Comparison of ENCODE assay signal across 8 cellular contexts in the genomic region with DNA sequence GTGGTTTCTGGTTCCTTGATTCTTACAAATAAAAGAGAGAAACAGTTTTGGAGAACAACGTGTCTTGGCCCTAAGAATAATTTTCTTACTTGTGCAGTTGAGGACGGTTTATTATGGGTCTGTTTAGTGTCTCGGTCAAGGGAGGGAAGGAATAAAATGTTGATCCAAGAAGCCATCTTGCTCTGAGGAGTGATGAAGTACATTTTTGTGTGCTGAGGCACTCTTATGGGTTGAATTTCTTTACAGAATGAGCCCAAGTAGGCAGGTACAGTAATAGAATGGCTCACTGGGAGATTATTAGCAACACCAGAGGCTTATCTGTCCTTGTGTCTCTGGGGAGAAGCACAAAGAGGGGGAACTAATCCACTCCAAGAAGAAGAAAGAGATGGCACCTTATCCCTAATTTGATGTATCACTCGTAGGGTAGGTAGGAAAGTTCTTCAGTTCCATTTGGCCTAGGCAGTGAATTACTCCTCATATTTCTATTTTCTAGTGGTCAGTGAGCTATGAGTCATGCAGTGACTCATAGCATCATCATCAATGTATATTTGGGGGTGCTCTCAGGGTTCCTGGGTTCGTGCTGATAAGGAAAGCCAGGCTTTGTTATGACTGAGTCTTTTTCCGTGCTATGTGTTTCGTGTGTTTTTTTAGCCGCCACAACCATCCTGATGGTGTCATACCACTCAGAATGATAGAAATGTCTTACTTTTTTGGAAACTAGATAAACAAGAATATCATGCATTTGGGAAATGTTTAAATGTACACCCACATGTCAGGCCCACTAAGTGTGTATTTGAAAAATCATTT.
A peak's percentile ranks its signal among the peaks of the same experiment; 100 is the strongest.
DNase-seq lines count a peak whose midpoint lies in the region; ATAC-seq and TF ChIP-seq lines count a peak whose summit lies in the region.
"Had no signal": no experiment of that assay in that cellular context is flagged by ENCODE, and none has a peak within 500 bp of the region (broad histone marks: within the 10 kb centered on the region; RNA-seq: fewer than 3 reads in every experiment).

No MANE protein-coding gene starts in this region.

- H4K8ac ChIP-seq in IMR-90 (ENCODE audit: low read depth in 2 of 2, low read length in 2 of 2), result peak overlapping the region; percentile 82 to 96
- H4K8ac ChIP-seq in H9 (replicated peaks; ENCODE audit: insufficient read length, low read depth, low read length), result no peak overlapping the region

- TF ChIP-seq RAD21 in IMR-90 (IDR thresholded peaks at IDR 0.05; ENCODE audit: low read length), result peak; percentile 2; the same call in 1 of the 2 replicates

- peak overlapping the region; percentile 94 for H3K56ac ChIP-seq in IMR-90 (ENCODE audit: extremely low read depth, insufficient read depth, low read length)
- no peak overlapping the region for H3K56ac ChIP-seq in H9 (ENCODE audit: insufficient read length, low read depth, low read length)

- H4K91ac ChIP-seq in IMR-90 (ENCODE audit: insufficient read depth, low read depth, low read length), result peak overlapping the region; percentile 99
- H4K91ac ChIP-seq in H9 (ENCODE audit: insufficient read length, low read depth, low read length), result no peak overlapping the region

- 0 out of 2 replicates have a peak, but pooled peaks cover 4% of the 10 kb centered on the region for H4K20me1 ChIP-seq in IMR-90 (ENCODE audit: insufficient read depth, low read length)
- no peaks in the 10 kb centered on the region for H4K20me1 ChIP-seq in H9 (ENCODE audit: control insufficient read depth, insufficient read depth, insufficient read length)

- peak overlapping the region; percentile 99 for H2BK120ac ChIP-seq in IMR-90 (ENCODE audit: low read depth, low read length)
- H2BK120ac ChIP-seq in H9 (ENCODE audit: low read depth, low read length, poor library complexity, severe bottlenecking), result no peak overlapping the region

- peaks cover 12% of the 10 kb centered on the region for H3K4me1 Mint-ChIP-seq in endodermal cell
- no peaks in the 10 kb centered on the region for H3K4me1 Mint-ChIP-seq in nephron progenitor cell
- no peaks in the 10 kb centered on the region for H3K4me1 Mint-ChIP-seq in H9

- H3K79me2 ChIP-seq in H9 (ENCODE audit: insufficient read depth, low read length), result no peaks in the 10 kb centered on the region

- H2AK9ac ChIP-seq in IMR-90 (replicated peaks; ENCODE audit: low read depth, low read length, poor library complexity), result peak overlapping the region; percentile 82

- no peak overlapping the region for H3T11ph ChIP-seq in H9 (ENCODE audit: low read length)

- H3K27me3 ChIP-seq in IMR-90 (ENCODE audit: control insufficient read depth, insufficient read depth, low read length), result no peaks in the 10 kb centered on the region
- no peaks in the 10 kb centered on the region for H3K27me3 ChIP-seq in endodermal cell (ENCODE audit: control insufficient read depth, insufficient read depth, low read length, poor library complexity, severe bottlenecking)
- H3K27me3 ChIP-seq in H9 (ENCODE audit: insufficient read depth, low read length), result no peaks in the 10 kb centered on the region

- in situ Hi-C loops in IMR-90 (cut with MboI; ENCODE audit: low sequenced_read_pairs), result no loop called here

- H2BK12ac ChIP-seq in H9 (ENCODE audit: insufficient read length, low read depth, low read length), result no peak overlapping the region

- H2BK15ac ChIP-seq in IMR-90 (ENCODE audit: low read depth, low read length), result peak overlapping the region; percentile 95
- H2BK15ac ChIP-seq in H9 (ENCODE audit: low read depth, low read length), result no peak overlapping the region

- no peaks in the 10 kb centered on the region for H3K36me3 Mint-ChIP-seq in endodermal cell (ENCODE audit: low read depth)
- H3K36me3 Mint-ChIP-seq in nephron progenitor cell (ENCODE audit: low read depth), result peaks cover 4% of the 10 kb centered on the region
- peaks cover 0 to 13% (median 4%) of the 10 kb centered on the region in 3 experiments; a peak in 2 of 7 replicates for H3K36me3 Mint-ChIP-seq in H9 (ENCODE audit: insufficient read depth in 1 of 3, low read depth in 3 of 3)

- H3K18ac ChIP-seq in IMR-90 (ENCODE audit: low read depth, low read length), result peak overlapping the region; percentile 95
- no peak overlapping the region for H3K18ac ChIP-seq in H9 (ENCODE audit: insufficient read length, low read depth, low read length)

- H3K27ac Mint-ChIP-seq in endodermal cell (no peak overlapping the region), nephron progenitor cell (no peak overlapping the region), H9 (no peak overlapping the region)
- H3K27ac Mint-ChIP-seq: activated naive CD4-positive, alpha-beta T cell treated with anti-CD3 and anti-CD28 coated beads, Interleukin-2, amount 50 U/mL, for 72 hours had no signal

- H3K4me3 Mint-ChIP-seq in endodermal cell, result no peak overlapping the region
- H3K4me3 Mint-ChIP-seq in nephron progenitor cell, result no peak overlapping the region
- no peak overlapping the region for H3K4me3 Mint-ChIP-seq in H9

- no peaks in the 10 kb centered on the region for H3K36me3 ChIP-seq in IMR-90 (ENCODE audit: control insufficient read depth, insufficient read depth, low read length)
- H3K36me3 ChIP-seq in endodermal cell (ENCODE audit: control insufficient read depth, insufficient read depth, low read length), result no peaks in the 10 kb centered on the region

- peak overlapping the region; percentile 100 for H2BK20ac ChIP-seq in IMR-90 (ENCODE audit: low read depth, low read length)
- H2BK20ac ChIP-seq in H9 (ENCODE audit: low read depth, low read length, poor library complexity, severe bottlenecking), result no peak overlapping the region

- H2AK5ac ChIP-seq in IMR-90 (ENCODE audit: low read depth, low read length) (peak overlapping the region; percentile 84), H9 (ENCODE audit: insufficient read length, low read length) (no peak overlapping the region)

- peak overlapping the region; percentile 74; the same call in 1 of the 2 replicates for H3K27ac ChIP-seq in IMR-90 (ENCODE audit: insufficient read depth, low read length)
- no peak overlapping the region for H3K27ac ChIP-seq in endodermal cell (ENCODE audit: low read depth, low read length)
- H3K27ac ChIP-seq in H9 (ENCODE audit: insufficient read length, low read depth, low read length), result no peak overlapping the region

- POLR2A ChIA-PET in IMR-90 (lab: Charles Lee; ENCODE audit: unreplicated experiment), result no interaction called here

- H3K23ac ChIP-seq in IMR-90 (ENCODE audit: low read depth, low read length) (peak overlapping the region; percentile 99), H9 (ENCODE audit: insufficient read length, low read depth, low read length) (no peak overlapping the region)

- H2AFZ ChIP-seq in IMR-90 (replicated peaks; ENCODE audit: low read length, poor library complexity), result peak overlapping the region; percentile 79
- no peak overlapping the region for H2AFZ ChIP-seq in H9 (ENCODE audit: low read length)

- H3K27me3 Mint-ChIP-seq in endodermal cell (ENCODE audit: insufficient read depth) (no peaks in the 10 kb centered on the region), nephron progenitor cell (ENCODE audit: low read depth, poor library complexity) (peaks cover 8% of the 10 kb centered on the region), H9 (ENCODE audit: low read depth) (peaks cover 1% of the 10 kb centered on the region)

- H4K5ac ChIP-seq in IMR-90 (ENCODE audit: low read depth, low read length), result peak overlapping the region; percentile 97; the same call in 1 of the 2 replicates
- no peak overlapping the region for H4K5ac ChIP-seq in H9 (ENCODE audit: insufficient read length, low read depth, low read length)

- peaks cover 26% of the 10 kb centered on the region for H3K9me3 Mint-ChIP-seq in endodermal cell
- H3K9me3 Mint-ChIP-seq in nephron progenitor cell, result peaks cover 31% of the 10 kb centered on the region
- H3K9me3 Mint-ChIP-seq in H9, result peaks cover 25 to 27% of the 10 kb centered on the region in 2 experiments

- CTCF ChIA-PET in IMR-90 (lab: Yijun Ruan, JAX), result no interaction called here

- TF ChIP-seq CTCF in IMR-90 (conservative IDR thresholded peaks at IDR 0.05; ENCODE audit: low read depth, low read length) (no peak), endodermal cell (conservative IDR thresholded peaks at IDR 0.05) (no peak), nephron progenitor cell (IDR thresholded peaks at IDR 0.05) (no peak), H9 (conservative IDR thresholded peaks at IDR 0.05) (no peak)

- H3K4ac ChIP-seq in IMR-90 (ENCODE audit: low read depth, low read length) (peak overlapping the region; percentile 98), H9 (ENCODE audit: low read depth, low read length) (no peak overlapping the region)

- peak; percentile 99 for DNase-seq in IMR-90
- DNase-seq in endodermal cell, result no peak
- peak; percentile 86 for DNase-seq in stromal cell of bone marrow (ENCODE audit: low read depth)
- no peak for DNase-seq in nephron progenitor cell
- no peak for DNase-seq in left colon
- no peak for DNase-seq in H9

- peak overlapping the region; percentile 100 for H2BK5ac ChIP-seq in IMR-90 (ENCODE audit: low read depth, low read length, poor library complexity, severe bottlenecking)
- H2BK5ac ChIP-seq in H9 (ENCODE audit: insufficient read length, low read length), result no peak overlapping the region

- H3K14ac ChIP-seq in IMR-90 (replicated peaks; ENCODE audit: low read depth, low read length) (peak overlapping the region; percentile 95), H9 (ENCODE audit: insufficient read depth, low read length) (no peak overlapping the region)

- no TSS peak for BruUV-seq in IMR-90 (replicated peaks; lab: Mats Ljungman, UMichigan)

- intact Hi-C loops in IMR-90 (cut with micrococcal nuclease) (no loop called here), left colon (cut with DNase I, micrococcal nuclease) (no loop called here)

- no peaks in the 10 kb centered on the region for H3K23me2 ChIP-seq in H9 (ENCODE audit: insufficient read length, low read depth, low read length, poor library complexity, severe bottlenecking)

- ATAC-seq in GM19463 (IDR thresholded peaks at IDR 0.05; ENCODE audit: unreplicated experiment), result peak; percentile 60
- peak; percentile 93 for ATAC-seq in IMR-90 (ENCODE audit: low read depth)
- ATAC-seq in left colon, result no peak
- ATAC-seq: activated naive CD4-positive, alpha-beta T cell treated with anti-CD3 and anti-CD28 coated beads, Interleukin-2, amount 50 U/mL, for 72 hours had no signal

- TF ChIP-seq POLR2A in IMR-90 (IDR thresholded peaks at IDR 0.05; ENCODE audit: low read depth, low read length), result no peak

- H3K4me1 ChIP-seq in IMR-90 (ENCODE audit: control insufficient read depth, insufficient read depth, low read length) (peaks cover 21% of the 10 kb centered on the region), endodermal cell (ENCODE audit: control insufficient read depth, insufficient read depth, low read length) (no peaks in the 10 kb centered on the region), H9 (ENCODE audit: insufficient read depth, low read length) (no peaks in the 10 kb centered on the region)

- 19% methylated on average over 3 of the region's 8 CpGs; no CpG with 5 or more reads in 1 of the 2 experiments for WGBS in IMR-90 (ENCODE audit: extremely low coverage in 2 of 2, insufficient read length in 1 of 2), 2 experiments
- WGBS in endodermal cell (ENCODE audit: insufficient coverage in 1 of 2, insufficient read length in 1 of 2), 2 experiments, result 90 to 93% methylated on average over 7 to 8 of the region's 8 CpGs
- WGBS in H9 (ENCODE audit: extremely low coverage, insufficient read length, low lambda C conversion rate), result no CpG with 5 or more reads among the region's 8 CpGs

- dilution Hi-C loops in IMR-90 (cut with HindIII; ENCODE audit: low sequenced_read_pairs, unreplicated experiment), result no loop called here

- peaks cover 6% of the 10 kb centered on the region; the same call in 1 of the 2 replicates for H3K9me3 ChIP-seq in IMR-90 (ENCODE audit: control insufficient read depth, insufficient read depth, low read length)
- peaks cover 23% of the 10 kb centered on the region for H3K9me3 ChIP-seq in endodermal cell (ENCODE audit: control insufficient read depth, low read length)
- no peaks in the 10 kb centered on the region for H3K9me3 ChIP-seq in H9 (ENCODE audit: control insufficient read depth, low read depth, low read length)

- no peaks in the 10 kb centered on the region for H3K79me1 ChIP-seq in IMR-90 (ENCODE audit: low read depth in 1 of 2, low read length in 2 of 2)
- H3K79me1 ChIP-seq in H9 (ENCODE audit: insufficient read depth, low read depth, low read length, poor library complexity, severe bottlenecking), result no peaks in the 10 kb centered on the region

- H3K4me3 ChIP-seq in IMR-90 (ENCODE audit: insufficient read depth, low read depth, low read length) (no peak overlapping the region), endodermal cell (ENCODE audit: low read length) (peak overlapping the region; percentile 26)

- peaks cover 18% of the 10 kb centered on the region; the same call in 1 of the 2 replicates for H3K9me1 ChIP-seq in IMR-90 (ENCODE audit: insufficient read depth, low read length)

- H3K9ac ChIP-seq in IMR-90 (ENCODE audit: low read depth, low read length) (no peak overlapping the region; the same call in 1 of the 2 replicates), endodermal cell (ENCODE audit: extremely low read depth, low read length, poor library complexity, severe bottlenecking) (no peak overlapping the region), H9 (ENCODE audit: extremely low read depth, insufficient read length, low read length) (no peak overlapping the region)

- H3K4me2 ChIP-seq in IMR-90 (ENCODE audit: low read depth, low read length), result peak overlapping the region; percentile 76; the same call in 1 of the 2 replicates
- H3K4me2 ChIP-seq in H9 (ENCODE audit: insufficient read depth, insufficient read length, low read length), result no peak overlapping the region

Comparison
In these comparisons a context has a peak if more than half of its experiments do, and no peak if none do; other contexts are left out.
1. DNase-seq: peak in IMR-90 (single experiment) and stromal cell of bone marrow (single experiment); none in endodermal cell (single experiment), nephron progenitor cell (single experiment), left colon (0 of 2) and H9 (single experiment).